26 cellular contexts compared by ENCODE assay signal in genomic region chrY:13068696-13069095, GRCh38.
"Had no signal": no experiment of that assay in that cellular context is flagged by ENCODE, and none has a peak within 500 bp of the region (broad histone marks: within the 10 kb centered on the region; RNA-seq: fewer than 3 reads in every experiment).

No MANE protein-coding gene starts in this region.

- H3K4me3 Mint-ChIP-seq: activated B cell treated with CpG ODN at 0.5 μM for 24 hours; activated CD4-positive, alpha-beta memory T cell treated with anti-CD3 and anti-CD28 coated beads, Interleukin-2, amount 10 ng/mL, durations not matched to agents 7 days and 5 days; activated naive CD8-positive, alpha-beta T cell treated with anti-CD3 and anti-CD28 coated beads, Interleukin-2, amount 10 ng/mL, durations not matched to agents 7 days and 5 days; T-cell had no signal

- H3K27ac ChIP-seq: adrenal gland, colonic mucosa, SK-N-MC had no signal

- H3K4me1 Mint-ChIP-seq: activated B cell treated with CpG ODN at 0.5 μM for 24 hours; activated naive CD8-positive, alpha-beta T cell treated with anti-CD3 and anti-CD28 coated beads, Interleukin-2, amount 10 ng/mL, durations not matched to agents 7 days and 5 days had no signal

- H3K27me3 ChIP-seq: adrenal gland, colonic mucosa had no signal

- H3K36me3 Mint-ChIP-seq: T-cell had no signal

- H3K9me3 Mint-ChIP-seq: activated B cell treated with CpG ODN at 0.5 μM for 24 hours, T-cell had no signal

- H3K4me1 ChIP-seq: adrenal gland, colonic mucosa had no signal

- FAIRE-seq: TTC549 had no signal

- H3K36me3 ChIP-seq: adrenal gland, colonic mucosa had no signal

- H3K4me3 ChIP-seq: adrenal gland, colonic mucosa, SK-N-MC had no signal

- DNase-seq: activated B cell treated with CpG ODN at 0.5 μM for 24 hours; activated CD4-positive, alpha-beta memory T cell treated with anti-CD3 and anti-CD28 coated beads, Interleukin-2, amount 10 ng/mL, durations not matched to agents 7 days and 5 days; activated CD4-positive, alpha-beta T cell treated with anti-CD3 and anti-CD28 coated beads for 1 hour; activated CD4-positive, alpha-beta T cell treated with anti-CD3 and anti-CD28 coated beads, Interleukin-2, amount 50 U/mL, for 1 hour; activated CD8-positive, alpha-beta memory T cell treated with anti-CD3 and anti-CD28 coated beads, Interleukin-2, amount 50 U/mL, for 4 hours; activated naive CD4-positive, alpha-beta T cell treated with anti-CD3 and anti-CD28 coated beads, Interleukin-2, amount 50 U/mL, for 16 hours; activated naive CD8-positive, alpha-beta T cell treated with anti-CD3 and anti-CD28 coated beads, Interleukin-2, amount 10 ng/mL, durations not matched to agents 7 days and 5 days; activated T-cell treated with anti-CD3 and anti-CD28 coated beads, Interleukin-2, amount 50 U/mL, for 1 hour; adrenal gland; anterior cingulate cortex; caudate nucleus; colonic mucosa; NCI-H1092; NCI-H1417; NCI-H1930; NCI-H2171; NCI-H2227 treated with DMSO at 0.1 percent for 48 hours; NCI-H526 treated with DMSO at 0.1 percent for 48 hours; NCI-H82; RPMI8226; T-cell; T-helper 2 cell; T1000 had no signal

- H3K9me3 ChIP-seq: adrenal gland, colonic mucosa had no signal

- ATAC-seq: Right ventricle myocardium inferior, T-cell had no signal

- H3K27ac Mint-ChIP-seq: activated B cell treated with CpG ODN at 0.5 μM for 24 hours; activated CD4-positive, alpha-beta memory T cell treated with anti-CD3 and anti-CD28 coated beads, Interleukin-2, amount 10 ng/mL, durations not matched to agents 7 days and 5 days; activated naive CD8-positive, alpha-beta T cell treated with anti-CD3 and anti-CD28 coated beads, Interleukin-2, amount 10 ng/mL, durations not matched to agents 7 days and 5 days; T-cell had no signal

- H3K27me3 Mint-ChIP-seq: activated B cell treated with CpG ODN at 0.5 μM for 24 hours, T-cell had no signal
